ENCODE assay signal across 24 cellular contexts in genomic region chr17:66803474-66803951, GRCh38. TPM values are rescaled to one million over a fixed set of nuclear protein-coding genes. Genes with fewer than 3 reads are reported as not detected.
A peak's percentile ranks its signal among the peaks of the same experiment; 100 is the strongest.
DNase-seq lines count a peak whose midpoint lies in the region; ATAC-seq and TF ChIP-seq lines count a peak whose summit lies in the region.
"Had no signal": no experiment of that assay in that cellular context is flagged by ENCODE, and none has a peak within 500 bp of the region (broad histone marks: within the 10 kb centered on the region; RNA-seq: fewer than 3 reads in every experiment).

No MANE protein-coding gene starts in this region.

- H3K4me1 ChIP-seq in HUES48 (ENCODE audit: control insufficient read depth, insufficient read depth, low read length), result peaks cover 22% of the 10 kb centered on the region
- H3K4me1 ChIP-seq in iPS DF 6.9 (ENCODE audit: control insufficient read depth, insufficient read depth, low read length), result peaks cover 5% of the 10 kb centered on the region; the same call in 1 of the 2 replicates
- H3K4me1 ChIP-seq in neural progenitor cell, result peaks cover 15% of the 10 kb centered on the region
- no peaks in the 10 kb centered on the region for H3K4me1 ChIP-seq in Peyer's patch

- H3K27me3 ChIP-seq in CD4-positive, alpha-beta T cell (ENCODE audit: control insufficient read depth, insufficient read depth, low read length), result no peaks in the 10 kb centered on the region
- H3K27me3 ChIP-seq in HUES48 (ENCODE audit: control insufficient read depth, insufficient read depth, low read length) (no peaks in the 10 kb centered on the region), iPS DF 6.9 (ENCODE audit: control insufficient read depth, insufficient read depth, low read length) (no peaks in the 10 kb centered on the region), neural progenitor cell (no peaks in the 10 kb centered on the region), Peyer's patch (no peaks in the 10 kb centered on the region)
- H3K27me3 ChIP-seq: MG63 had no signal

- no CpG with 5 or more reads among the region's 19 CpGs for WGBS in iPS DF 6.9 (ENCODE audit: insufficient coverage, insufficient read length)

- POLR2A ChIA-PET in CD4-positive, alpha-beta T cell (lab: Charles Lee), result no interaction called here

- H3K4me3 ChIP-seq in HUES48 (ENCODE audit: low read depth, low read length) (no peak overlapping the region), iPS DF 6.9 (ENCODE audit: low read length) (no peak overlapping the region), neural progenitor cell (no peak overlapping the region), Peyer's patch (no peak overlapping the region)
- H3K4me3 ChIP-seq: MG63 had no signal

- H3K79me2 ChIP-seq in neural progenitor cell (ENCODE audit: low read depth), result no peaks in the 10 kb centered on the region

- H3K36me3 ChIP-seq in HUES48 (ENCODE audit: control insufficient read depth, insufficient read depth, low read length) (no peaks in the 10 kb centered on the region), iPS DF 6.9 (ENCODE audit: control insufficient read depth, insufficient read depth, low read length) (no peaks in the 10 kb centered on the region), neural progenitor cell (no peaks in the 10 kb centered on the region), Peyer's patch (peaks cover 0 to 15% (median 0%) of the 10 kb centered on the region in 3 donors)

- H3K27ac ChIP-seq in CD4-positive, alpha-beta T cell (ENCODE audit: low read depth, low read length), result no peak overlapping the region
- peak overlapping the region; percentile 40 for H3K27ac ChIP-seq in HUES48 (ENCODE audit: low read depth, low read length)
- no peak overlapping the region for H3K27ac ChIP-seq in iPS DF 6.9 (ENCODE audit: low read length)
- H3K27ac ChIP-seq in neural progenitor cell, result no peak overlapping the region
- H3K27ac ChIP-seq in Peyer's patch, result no peak overlapping the region

- no peaks in the 10 kb centered on the region for H3K27me3 Mint-ChIP-seq in CD4-positive, alpha-beta T cell
- peaks cover 2% of the 10 kb centered on the region for H3K27me3 Mint-ChIP-seq in neural progenitor cell (ENCODE audit: insufficient read depth, low read depth)
- H3K27me3 Mint-ChIP-seq: CD4-positive, alpha-beta memory T cell had no signal

- CTCF ChIA-PET in CD4-positive, alpha-beta T cell (lab: Charles Lee), result no interaction called here

- H3F3A ChIP-seq in neural progenitor cell (ENCODE audit: low read depth), result no peaks in the 10 kb centered on the region

- peak overlapping the region; percentile 42 for H3K27ac Mint-ChIP-seq in CD4-positive, alpha-beta T cell
- H3K27ac Mint-ChIP-seq in neural progenitor cell, result peak overlapping the region; percentile 29
- H3K27ac Mint-ChIP-seq: CD4-positive, alpha-beta memory T cell; IgD-negative memory B cell had no signal

- no peak for DNase-seq in CD4-positive, alpha-beta T cell
- DNase-seq in iPS DF 6.9 (ENCODE audit: low read depth, low spot score) (peak; percentile 16), neural progenitor cell (ENCODE audit: low spot score) (peak; percentile 32), Kasumi-1 (lab: John Stamatoyannopoulos, UW) (no peak), Peyer's patch (no peak)
- no peak for DNase-seq in activated effector memory CD4-positive, alpha-beta T cell treated with anti-CD3 and anti-CD28 coated beads, Interleukin-2, amount 50 U/mL, for 16 hours
- DNase-seq: CD4-positive, alpha-beta memory T cell; DMS153; GF-D8; Karpas-422; MG63; NCI-H1092; NCI-H146; NCI-H2029 treated with DMSO at 0.1 percent for 48 hours; NCI-H2171; NCI-H526; NK-92 treated with Interleukin-12 subunit alpha and Interleukin-12 subunit beta, amount 100 ng/mL, for 24 hours; Right ventricle myocardium superior had no signal

- no peaks in the 10 kb centered on the region for H4K20me1 ChIP-seq in neural progenitor cell (ENCODE audit: low read depth)

- peak overlapping the region; percentile 33 for H3K4me2 ChIP-seq in neural progenitor cell

- peaks cover 62% of the 10 kb centered on the region for H3K36me3 Mint-ChIP-seq in CD4-positive, alpha-beta T cell (ENCODE audit: low read depth)
- peaks cover 9% of the 10 kb centered on the region for H3K36me3 Mint-ChIP-seq in neural progenitor cell
- H3K36me3 Mint-ChIP-seq: IgD-negative memory B cell had no signal

- no peaks in the 10 kb centered on the region for H3K9me3 Mint-ChIP-seq in CD4-positive, alpha-beta T cell
- no peaks in the 10 kb centered on the region for H3K9me3 Mint-ChIP-seq in neural progenitor cell
- H3K9me3 Mint-ChIP-seq: IgD-negative memory B cell had no signal

- intact Hi-C loops in CD4-positive, alpha-beta T cell (cut with DNase I, micrococcal nuclease), result no loop called here

- peak overlapping the region; percentile 66 for H2AFZ ChIP-seq in neural progenitor cell (replicated peaks)

- H3K9ac ChIP-seq in HUES48 (ENCODE audit: low read depth, low read length), result no peak overlapping the region
- H3K9ac ChIP-seq in neural progenitor cell, result no peak overlapping the region

- no peak overlapping the region for H3K4me3 Mint-ChIP-seq in CD4-positive, alpha-beta T cell
- no peak overlapping the region for H3K4me3 Mint-ChIP-seq in neural progenitor cell
- H3K4me3 Mint-ChIP-seq: CD4-positive, alpha-beta memory T cell; IgD-negative memory B cell had no signal

- no peak for TF ChIP-seq POLR2A in Peyer's patch (IDR thresholded peaks at IDR 0.05)

- H3K4me1 Mint-ChIP-seq in CD4-positive, alpha-beta T cell (ENCODE audit: low read depth), result peaks cover 28% of the 10 kb centered on the region
- H3K4me1 Mint-ChIP-seq in neural progenitor cell, result peaks cover 36% of the 10 kb centered on the region
- H3K4me1 Mint-ChIP-seq: IgD-negative memory B cell had no signal

- no peak for ATAC-seq in CD4-positive, alpha-beta T cell (ENCODE audit: poor library complexity)
- ATAC-seq: HCT116 had no signal

- no peak for TF ChIP-seq CTCF in CD4-positive, alpha-beta T cell (IDR thresholded peaks at IDR 0.05)
- TF ChIP-seq CTCF in neural progenitor cell (IDR thresholded peaks at IDR 0.05) (no peak), Peyer's patch (IDR thresholded peaks at IDR 0.05) (no peak)

- H3K9me3 ChIP-seq in CD4-positive, alpha-beta T cell (ENCODE audit: control insufficient read depth, low read length), result no peaks in the 10 kb centered on the region
- H3K9me3 ChIP-seq in HUES48 (ENCODE audit: control insufficient read depth, insufficient read depth, low read length), result no peaks in the 10 kb centered on the region
- no peaks in the 10 kb centered on the region for H3K9me3 ChIP-seq in iPS DF 6.9 (ENCODE audit: control insufficient read depth, insufficient read depth, low read length)
- H3K9me3 ChIP-seq in neural progenitor cell (ENCODE audit: low read depth), result no peaks in the 10 kb centered on the region
- H3K9me3 ChIP-seq in Peyer's patch, result no peaks in the 10 kb centered on the region
- H3K9me3 ChIP-seq: MG63 had no signal

RNA-seq across cellular contexts. Expression of gene CACNG5, which starts 31.4 kb away (rescaled TPM):
- not detected for total RNA-seq in CD4-positive, alpha-beta T cell
- total RNA-seq in neural progenitor cell (ENCODE audit: low replicate concordance), result not detected in 2 replicates
- not detected for total RNA-seq in Peyer's patch
- total RNA-seq: CD4-positive, alpha-beta memory T cell; Daoy; HT1080; OCI-LY7; Right ventricle myocardium superior had no signal

Comparison
In these comparisons a context has a peak if more than half of its experiments do, and no peak if none do; other contexts are left out.
1. DNase-seq: peak in iPS DF 6.9 (single experiment) and neural progenitor cell (single experiment); none in CD4-positive, alpha-beta T cell (0 of 10), Kasumi-1 (0 of 2), Peyer's patch (0 of 3) and activated effector memory CD4-positive, alpha-beta T cell treated with anti-CD3 and anti-CD28 coated beads, Interleukin-2, amount 50 U/mL, for 16 hours (single experiment).